10 cellular contexts compared by ENCODE assay signal in the genomic region with DNA sequence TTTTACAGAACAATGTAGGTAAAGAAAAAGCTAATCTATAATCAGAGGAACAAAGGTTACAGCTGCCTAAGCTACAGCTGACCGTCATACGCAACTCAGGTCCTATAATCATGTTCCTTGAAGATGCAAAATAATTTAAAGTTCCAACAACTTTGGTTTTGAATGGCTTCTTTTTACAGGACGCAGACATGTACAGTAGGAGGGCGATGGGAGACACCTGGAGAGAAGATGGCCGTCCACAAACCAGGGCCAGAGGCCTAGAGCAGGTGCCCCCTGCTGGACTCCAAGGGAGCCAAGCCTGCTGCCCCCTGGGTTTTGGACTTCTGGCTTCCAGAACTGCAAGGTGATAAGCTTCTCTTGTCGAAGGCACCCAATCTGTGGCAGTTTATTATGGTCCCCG. TPM values are rescaled to one million over a fixed set of nuclear protein-coding genes. Genes with fewer than 3 reads are reported as not detected.
A peak's percentile ranks its signal among the peaks of the same experiment; 100 is the strongest.
DNase-seq lines count a peak whose midpoint lies in the region; ATAC-seq and TF ChIP-seq lines count a peak whose summit lies in the region.
"Had no signal": no experiment of that assay in that cellular context is flagged by ENCODE, and none has a peak within 500 bp of the region (broad histone marks: within the 10 kb centered on the region; RNA-seq: fewer than 3 reads in every experiment).

No MANE protein-coding gene starts in this region.

- no peaks in the 10 kb centered on the region for H3K4me1 Mint-ChIP-seq in CD8-positive, alpha-beta T cell (ENCODE audit: low read depth)

- H3K9me3 ChIP-seq in BE2C (no peaks in the 10 kb centered on the region; the same call in 1 of the 2 replicates), HCT116 (ENCODE audit: control insufficient read depth in 1 of 2, insufficient read depth in 1 of 2, low read depth in 1 of 2, low read length in 2 of 2) (no peaks in the 10 kb centered on the region), adrenal gland (replicated peaks in 1 of 3) (peaks cover 0 to 7% (median 0%) of the 10 kb centered on the region in 3 donors), vagina (no peaks in the 10 kb centered on the region)
- H3K9me3 ChIP-seq in CD8-positive, alpha-beta T cell (ENCODE audit: low read length): no peaks in the 10 kb centered on the region

- no peak overlapping the region for H3K27ac ChIP-seq in HCT116 (ENCODE audit: low read depth, low read length)
- H3K27ac ChIP-seq in adrenal gland: peak overlapping the region in 3 of 5 donors; percentile 1 to 5 (median 3)
- H3K27ac ChIP-seq in vagina: no peak overlapping the region
- no peak overlapping the region for H3K27ac ChIP-seq in CD8-positive, alpha-beta T cell (ENCODE audit: low read depth, low read length)
- H3K27ac ChIP-seq: sigmoid colon had no signal

- no peak overlapping the region for H3K4me3 Mint-ChIP-seq in CD8-positive, alpha-beta T cell

- H3K4me1 ChIP-seq in BE2C (no peaks in the 10 kb centered on the region), HCT116 (ENCODE audit: control insufficient read depth in 1 of 2, insufficient read depth in 2 of 2, low read length in 2 of 2) (peaks cover 0 to 7% of the 10 kb centered on the region in 2 experiments; a peak in 2 of 4 replicates), adrenal gland (replicated peaks in 1 of 2) (peaks cover 6 to 13% of the 10 kb centered on the region in 2 donors), vagina (peaks cover 31% of the 10 kb centered on the region)
- no peaks in the 10 kb centered on the region for H3K4me1 ChIP-seq in CD8-positive, alpha-beta T cell (ENCODE audit: insufficient read depth, low read length)

- no peaks in the 10 kb centered on the region for H3K27me3 ChIP-seq in BE2C
- no peaks in the 10 kb centered on the region for H3K27me3 ChIP-seq in HCT116 (ENCODE audit: insufficient read depth, low read length)
- H3K27me3 ChIP-seq in adrenal gland: no peaks in the 10 kb centered on the region
- H3K27me3 ChIP-seq in kidney epithelial cell (ENCODE audit: control insufficient read depth, insufficient read depth, low read length): peaks cover 6% of the 10 kb centered on the region
- H3K27me3 ChIP-seq in vagina: no peaks in the 10 kb centered on the region
- H3K27me3 ChIP-seq in CD8-positive, alpha-beta T cell (ENCODE audit: insufficient read depth, low read length): no peaks in the 10 kb centered on the region
- H3K27me3 ChIP-seq: sigmoid colon had no signal

- CTCF ChIA-PET in HCT116 (lab: Charles Lee): interaction anchor here (0.8 to 2.0 kb wide), 6 partner anchors 9 to 259 kb away, joined by 3 to 10 read pairs (median 4); no protein-coding TSS in a partner anchor
- CTCF ChIA-PET in CD8-positive, alpha-beta T cell (lab: Charles Lee): interaction anchor here (1.4 to 1.7 kb wide), 2 partner anchors 106 to 299 kb away, joined by 4 to 6 read pairs; no protein-coding TSS in a partner anchor

- no peaks in the 10 kb centered on the region for H3K9me2 ChIP-seq in HCT116 (ENCODE audit: insufficient read depth)

- H3K36me3 ChIP-seq in BE2C (no peaks in the 10 kb centered on the region), HCT116 (ENCODE audit: control insufficient read depth in 1 of 2, insufficient read depth in 2 of 2, low read length in 2 of 2) (no peaks in the 10 kb centered on the region), adrenal gland (replicated peaks in 1 of 2) (no peaks in the 10 kb centered on the region), kidney epithelial cell (ENCODE audit: control insufficient read depth, insufficient read depth, low read length) (no peaks in the 10 kb centered on the region), vagina (no peaks in the 10 kb centered on the region)
- H3K36me3 ChIP-seq in CD8-positive, alpha-beta T cell (ENCODE audit: insufficient read depth, low read length): no peaks in the 10 kb centered on the region
- H3K36me3 ChIP-seq: sigmoid colon had no signal

- ATAC-seq in HCT116: peak; percentile 90
- ATAC-seq in CD8-positive, alpha-beta T cell: no peak
- no peak for ATAC-seq in GM21717 (IDR thresholded peaks at IDR 0.05; ENCODE audit: unreplicated experiment)

- TF ChIP-seq CTCF in BE2C (IDR thresholded peaks at IDR 0.05; ENCODE audit: low read depth, low read length) (peak; percentile 65), HCT116 (IDR thresholded peaks at IDR 0.05 in 2 of 3, conservative IDR thresholded peaks at IDR 0.05 in 1 of 3; ENCODE audit: borderline replicate concordance in 1 of 3, insufficient read depth in 1 of 3, low read depth in 2 of 3, low read length in 2 of 3) (peak; percentile 75 to 92 (median 79)), adrenal gland (IDR thresholded peaks at IDR 0.05) (no peak), kidney epithelial cell (IDR thresholded peaks at IDR 0.05; ENCODE audit: insufficient read depth, low read length, poor library complexity, severe bottlenecking) (peak; percentile 57), vagina (IDR thresholded peaks at IDR 0.05) (no peak)
- TF ChIP-seq CTCF in CD8-positive, alpha-beta T cell (IDR thresholded peaks at IDR 0.05): no peak

- POLR2A ChIA-PET in HCT116 (lab: Charles Lee): no interaction called here
- POLR2A ChIA-PET in CD8-positive, alpha-beta T cell (lab: Charles Lee): no interaction called here

- no peak for TF ChIP-seq POLR2A in HCT116 (IDR thresholded peaks at IDR 0.05; ENCODE audit: borderline replicate concordance, extremely low read depth, insufficient read depth, insufficient read length)
- no peak for TF ChIP-seq POLR2A in adrenal gland (IDR thresholded peaks at IDR 0.05)
- no peak for TF ChIP-seq POLR2A in vagina (IDR thresholded peaks at IDR 0.05)

- peaks cover 11% of the 10 kb centered on the region for H3K9me3 Mint-ChIP-seq in CD8-positive, alpha-beta T cell

- no peaks in the 10 kb centered on the region for H3K27me3 Mint-ChIP-seq in CD8-positive, alpha-beta T cell (ENCODE audit: low read depth)

- H4K20me1 ChIP-seq in HCT116 (ENCODE audit: insufficient read depth): no peaks in the 10 kb centered on the region

- DNase-seq in BE2C (no peak), HCT116 (ENCODE audit: low read depth, low spot score) (peak; percentile 41), adrenal gland (no peak), kidney epithelial cell (ENCODE audit: low read depth) (no peak), vagina (ENCODE audit: extremely low spot score in 2 of 2) (no peak), iPS-NIHi11 (ENCODE audit: low spot score) (no peak)
- DNase-seq in CD8-positive, alpha-beta T cell: no peak
- DNase-seq: DMS153, sigmoid colon had no signal

- H3K27ac Mint-ChIP-seq in CD8-positive, alpha-beta T cell: no peak overlapping the region

- intact Hi-C loops in HCT116 (cut with micrococcal nuclease): no loop called here
- intact Hi-C loops in adrenal gland (cut with DNase I): no loop called here
- intact Hi-C loops in vagina (cut with DNase I): no loop called here
- intact Hi-C loops in CD8-positive, alpha-beta T cell (cut with DNase I, micrococcal nuclease): no loop called here

- no TSS peak for BruUV-seq in HCT116 (replicated peaks; lab: Mats Ljungman, UMichigan)

- H3K4me3 ChIP-seq in BE2C (ENCODE audit: low read depth, low read length): no peak overlapping the region
- no peak overlapping the region for H3K4me3 ChIP-seq in HCT116 (replicated peaks in 1 of 2; ENCODE audit: low read depth in 1 of 2, low read length in 2 of 2)
- H3K4me3 ChIP-seq in adrenal gland: no peak overlapping the region
- H3K4me3 ChIP-seq in kidney epithelial cell (ENCODE audit: low read depth, low read length): no peak overlapping the region
- H3K4me3 ChIP-seq in vagina: no peak overlapping the region
- no peak overlapping the region for H3K4me3 ChIP-seq in CD8-positive, alpha-beta T cell (ENCODE audit: low read depth, low read length)
- H3K4me3 ChIP-seq: sigmoid colon had no signal

- TF ChIP-seq RAD21 in HCT116 (IDR thresholded peaks at IDR 0.05; ENCODE audit: low read depth): peak; percentile 43

- RAD21 ChIA-PET in HCT116 (lab: Charles Lee; ENCODE audit: low non-redundant PET in 1 of 2, low total read pairs in 2 of 2, uncharacterized antibody in 2 of 2, unreplicated experiment in 2 of 2): interaction anchor here in 1 of 2 experiments (0.7 kb wide), 1 partner anchor 293 kb away, joined by 6 read pairs; no protein-coding TSS in a partner anchor

- H3K36me3 Mint-ChIP-seq in CD8-positive, alpha-beta T cell: no peaks in the 10 kb centered on the region

- H3K9ac ChIP-seq in HCT116 (ENCODE audit: low read length): no peak overlapping the region

- WGBS in adrenal gland, 4 donors: 82 to 93% (median 90%) methylated on average over 5 to 7 of the region's 7 CpGs

- no peak overlapping the region for H3K4me2 ChIP-seq in HCT116 (ENCODE audit: low read length)

- H2AFZ ChIP-seq in HCT116 (ENCODE audit: low read depth, low read length, poor library complexity, severe bottlenecking): peak overlapping the region; percentile 75

- H3K79me2 ChIP-seq in HCT116 (ENCODE audit: insufficient read depth, low read length): no peaks in the 10 kb centered on the region

TF ChIP-seq in HCT116, 20 proteins besides CTCF, POLR2A, EP300 and RAD21:
- TF ChIP-seq ELF1 (IDR thresholded peaks at IDR 0.05; ENCODE audit: borderline replicate concordance, low read depth) (no peak), YY1 (IDR thresholded peaks at IDR 0.05; ENCODE audit: extremely low read depth, insufficient replicate concordance, low read depth, low read length) (peak; percentile 89), SP1 (IDR thresholded peaks at IDR 0.05; ENCODE audit: low read depth) (no peak)
TF ChIP-seq in HCT116: peak in this region for 1.

RNA-seq across cellular contexts. Expression of gene HGFAC, which starts 10.6 kb away (rescaled TPM):
- not detected for polyA plus RNA-seq in BE2C (2012; ENCODE audit: insufficient read depth, insufficient read length, low read depth)
- total RNA-seq in HCT116 (2021; ENCODE audit: unreplicated experiment) (1.1 TPM), adrenal gland (under 1 TPM in 4 of 8 donors, not detected in 4; 0.12 to 0.51 (median 0.18) TPM), kidney epithelial cell (not detected in 2 replicates), vagina (not detected)
- 0.14 and 0.59 TPM in 2 replicates for polyA plus RNA-seq in HCT116 (2012)
- polyA plus RNA-seq in adrenal gland: under 1 TPM in 2 of 3 donors, not detected in 1; 0.64 to 0.84 TPM
- total RNA-seq in CD8-positive, alpha-beta T cell: not detected

RNA-seq across cellular contexts. Expression of gene DOK7, which starts 10.7 kb away (rescaled TPM):
- 0.83 TPM for polyA plus RNA-seq in BE2C (2012; ENCODE audit: insufficient read depth, insufficient read length, low read depth)
- 2.4 TPM for total RNA-seq in HCT116 (2021; ENCODE audit: unreplicated experiment)
- 1.4 and 1.8 TPM in 2 replicates for polyA plus RNA-seq in HCT116 (2012)
- total RNA-seq in adrenal gland: 1 to 10 TPM in 6 of 8 donors, under 1 TPM in 2; 0.18 to 4.2 (median 1.4) TPM
- polyA plus RNA-seq in adrenal gland: 1 to 10 TPM in 1 of 3 donors, under 1 TPM in 1, not detected in 1; 0.98 to 3.1 TPM
- total RNA-seq in kidney epithelial cell: 4.5 and 6.9 TPM in 2 replicates
- total RNA-seq in vagina: 4.7 TPM
- not detected for total RNA-seq in CD8-positive, alpha-beta T cell

Comparison
In these comparisons a context has a peak if more than half of its experiments do, and no peak if none do; other contexts are left out.
1. CTCF ChIP-seq: peak in BE2C (single experiment), HCT116 (3 of 3) and kidney epithelial cell (single experiment); none in adrenal gland (0 of 6), vagina (0 of 3) and CD8-positive, alpha-beta T cell (single experiment).
2. H3K27ac ChIP-seq: peak in adrenal gland (3 of 5); none in HCT116 (single experiment), vagina (single experiment) and CD8-positive, alpha-beta T cell (single experiment).